ENCODE assay signal across 8 cellular contexts in the genomic region with DNA sequence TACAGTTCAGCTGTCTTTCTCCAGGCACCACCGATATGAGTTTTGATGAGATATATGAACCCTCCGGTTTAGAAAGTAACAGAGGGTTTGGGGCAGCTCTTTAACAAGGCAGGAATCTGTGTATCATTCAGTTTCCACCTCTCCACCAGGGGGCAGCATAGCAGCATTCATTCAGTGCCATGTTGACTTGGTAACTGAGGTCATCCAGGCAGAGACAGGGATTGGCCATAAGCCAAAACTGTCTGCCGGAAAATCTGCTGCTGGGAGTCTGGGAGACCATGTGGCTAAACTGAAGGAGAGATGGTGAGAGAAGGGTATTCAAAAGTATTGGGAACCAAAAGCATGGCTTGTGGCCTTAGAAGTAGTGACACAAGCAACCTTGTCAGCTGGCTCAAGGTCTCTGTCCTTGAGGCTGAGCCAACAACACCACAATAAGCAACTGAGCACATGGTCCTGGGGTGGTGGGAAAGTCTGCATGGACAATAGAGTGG.
DNase-seq lines count a peak whose midpoint lies in the region; ATAC-seq and TF ChIP-seq lines count a peak whose summit lies in the region.

No MANE protein-coding gene starts in this region.

- BruUV-seq in mammary epithelial cell (replicated peaks; lab: Mats Ljungman, UMichigan): no TSS peak

- intact Hi-C loops in mammary epithelial cell (cut with micrococcal nuclease): loop anchor here (1.0 to 2.0 kb wide), 3 partner anchors 111 to 335 kb away; no protein-coding TSS in a partner anchor

- H3K4me3 ChIP-seq in DND-41 (ENCODE audit: low read depth in 1 of 2, low read length in 2 of 2): no peak overlapping the region
- no peak overlapping the region for H3K4me3 ChIP-seq in Loucy (ENCODE audit: low read length, poor library complexity, severe bottlenecking)
- H3K4me3 ChIP-seq in mammary epithelial cell (replicated peaks in 1 of 3; ENCODE audit: insufficient read depth in 1 of 3, low read depth in 2 of 3, low read length in 3 of 3): no peak overlapping the region

- dilution Hi-C loops in mammary epithelial cell (cut with HindIII; ENCODE audit: low sequenced_read_pairs): no loop called here

- no peak overlapping the region for H3K27ac ChIP-seq in DND-41 (ENCODE audit: low read length)
- no peak overlapping the region for H3K27ac ChIP-seq in mammary epithelial cell (ENCODE audit: insufficient read depth, low read depth, low read length)

- no peaks in the 10 kb centered on the region for H3K79me2 ChIP-seq in DND-41 (ENCODE audit: insufficient read depth, low read length)
- no peaks in the 10 kb centered on the region for H3K79me2 ChIP-seq in Loucy (ENCODE audit: insufficient read depth, low read length)
- no peaks in the 10 kb centered on the region for H3K79me2 ChIP-seq in mammary epithelial cell (ENCODE audit: insufficient read depth, low read length)

- H3F3A ChIP-seq in Loucy (ENCODE audit: low read depth): no peaks in the 10 kb centered on the region

- no peaks in the 10 kb centered on the region for H3K9me2 ChIP-seq in Loucy (replicated peaks; ENCODE audit: low read depth, low read length)

- H3K36me3 ChIP-seq in DND-41 (ENCODE audit: insufficient read depth, low read length): no peaks in the 10 kb centered on the region
- no peaks in the 10 kb centered on the region for H3K36me3 ChIP-seq in Loucy (ENCODE audit: insufficient read depth, low read length)
- H3K36me3 ChIP-seq in mammary epithelial cell (ENCODE audit: insufficient read depth, low read length): no peaks in the 10 kb centered on the region

- peaks cover 9% of the 10 kb centered on the region for H3K27me3 ChIP-seq in DND-41 (ENCODE audit: insufficient read depth, low read length, poor library complexity)
- H3K27me3 ChIP-seq in Loucy (ENCODE audit: insufficient read depth, low read length, poor library complexity, severe bottlenecking): no peaks in the 10 kb centered on the region
- no peaks in the 10 kb centered on the region for H3K27me3 ChIP-seq in mammary epithelial cell (ENCODE audit: insufficient read depth, low read length)

- no peak overlapping the region for H2AFZ ChIP-seq in DND-41 (ENCODE audit: low read depth, low read length)
- H2AFZ ChIP-seq in Loucy (ENCODE audit: low read length): no peak overlapping the region
- no peak overlapping the region for H2AFZ ChIP-seq in mammary epithelial cell (ENCODE audit: low read depth, low read length)

- H3K9me3 ChIP-seq in DND-41 (ENCODE audit: insufficient read depth, low read length, severe bottlenecking) (no peaks in the 10 kb centered on the region), Loucy (ENCODE audit: insufficient read depth, low read depth, low read length) (no peaks in the 10 kb centered on the region), mammary epithelial cell (replicated peaks; ENCODE audit: insufficient read depth, low read length) (no peaks in the 10 kb centered on the region)

- in situ Hi-C loops in mammary epithelial cell (cut with MboI; ENCODE audit: low sequenced_read_pairs in 2 of 2): no loop called here

- ATAC-seq in DND-41 (ENCODE audit: insufficient read depth, low read depth) (peak; percentile 58; the same call in 1 of the 3 replicates), GM21529 (IDR thresholded peaks at IDR 0.05; ENCODE audit: unreplicated experiment) (peak; percentile 74), GM18873 (IDR thresholded peaks at IDR 0.05; ENCODE audit: low FRiP score, unreplicated experiment) (no peak)
- peak; percentile 32 for ATAC-seq in stimulated activated naive CD8-positive, alpha-beta T cell treated with anti-CD3 and anti-CD28 coated beads, Interleukin-15, Interleukin-2, amounts not matched to agents 100 U/mL and 50 U/mL, for 24 hours

- H3K9ac ChIP-seq in DND-41 (ENCODE audit: low read depth, low read length) (no peak overlapping the region), Loucy (ENCODE audit: low read depth, low read length, poor library complexity, severe bottlenecking) (no peak overlapping the region), mammary epithelial cell (ENCODE audit: insufficient read depth, low read length) (no peak overlapping the region)

- H4K20me1 ChIP-seq in DND-41 (ENCODE audit: insufficient read depth, low read length) (no peaks in the 10 kb centered on the region), Loucy (ENCODE audit: insufficient read depth, low read length, poor library complexity, severe bottlenecking) (no peaks in the 10 kb centered on the region), mammary epithelial cell (ENCODE audit: insufficient read depth, low read length) (no peaks in the 10 kb centered on the region)

- DNase-seq in DND-41 (peak; percentile 50), RPMI7951 (ENCODE audit: low read depth) (peak; percentile 61), mammary epithelial cell (peak; percentile 55), kidney tubule cell (ENCODE audit: low spot score) (peak; percentile 82)
- DNase-seq in stimulated activated naive CD8-positive, alpha-beta T cell treated with anti-CD3 and anti-CD28 coated beads, Interleukin-15, Interleukin-2, amounts not matched to agents 100 U/mL and 50 U/mL, for 24 hours: peak; percentile 54

- H3K4me1 ChIP-seq in DND-41 (ENCODE audit: insufficient read depth, low read length): no peaks in the 10 kb centered on the region
- no peaks in the 10 kb centered on the region for H3K4me1 ChIP-seq in Loucy (ENCODE audit: insufficient read depth, low read length, poor library complexity, severe bottlenecking)
- H3K4me1 ChIP-seq in mammary epithelial cell (ENCODE audit: insufficient read depth, low read length): peaks cover 4% of the 10 kb centered on the region

- 29% methylated on average over 3 of the region's 3 CpGs for WGBS in mammary epithelial cell (ENCODE audit: low coverage, missing lambda C conversion rate)

- H3K4me2 ChIP-seq in DND-41 (ENCODE audit: insufficient read depth, low read length) (no peak overlapping the region), Loucy (ENCODE audit: low read depth, low read length, poor library complexity, severe bottlenecking) (no peak overlapping the region), mammary epithelial cell (ENCODE audit: insufficient read depth, low read depth, low read length) (no peak overlapping the region)

- CTCF ChIA-PET in mammary epithelial cell (lab: Charles Lee; ENCODE audit: low non-redundant PET): interaction anchor here (0.6 to 0.8 kb wide), 3 partner anchors 15 to 109 kb away, joined by 3 to 7 read pairs (median 4); no protein-coding TSS in a partner anchor

- TF ChIP-seq CTCF in DND-41 (IDR thresholded peaks at IDR 0.05; ENCODE audit: borderline replicate concordance, extremely low read depth, low read length, poor library complexity, severe bottlenecking) (peak; percentile 69), Loucy (conservative IDR thresholded peaks at IDR 0.05; ENCODE audit: low read length) (peak; percentile 92), mammary epithelial cell (conservative IDR thresholded peaks at IDR 0.05 in 1 of 2, IDR thresholded peaks at IDR 0.05 in 1 of 2; ENCODE audit: extremely low read depth in 1 of 2, insufficient read depth in 1 of 2, low read depth in 1 of 2, low read length in 2 of 2) (peak; percentile 85 to 86)
